8 cellular contexts compared by ENCODE assay signal in the genomic region with DNA sequence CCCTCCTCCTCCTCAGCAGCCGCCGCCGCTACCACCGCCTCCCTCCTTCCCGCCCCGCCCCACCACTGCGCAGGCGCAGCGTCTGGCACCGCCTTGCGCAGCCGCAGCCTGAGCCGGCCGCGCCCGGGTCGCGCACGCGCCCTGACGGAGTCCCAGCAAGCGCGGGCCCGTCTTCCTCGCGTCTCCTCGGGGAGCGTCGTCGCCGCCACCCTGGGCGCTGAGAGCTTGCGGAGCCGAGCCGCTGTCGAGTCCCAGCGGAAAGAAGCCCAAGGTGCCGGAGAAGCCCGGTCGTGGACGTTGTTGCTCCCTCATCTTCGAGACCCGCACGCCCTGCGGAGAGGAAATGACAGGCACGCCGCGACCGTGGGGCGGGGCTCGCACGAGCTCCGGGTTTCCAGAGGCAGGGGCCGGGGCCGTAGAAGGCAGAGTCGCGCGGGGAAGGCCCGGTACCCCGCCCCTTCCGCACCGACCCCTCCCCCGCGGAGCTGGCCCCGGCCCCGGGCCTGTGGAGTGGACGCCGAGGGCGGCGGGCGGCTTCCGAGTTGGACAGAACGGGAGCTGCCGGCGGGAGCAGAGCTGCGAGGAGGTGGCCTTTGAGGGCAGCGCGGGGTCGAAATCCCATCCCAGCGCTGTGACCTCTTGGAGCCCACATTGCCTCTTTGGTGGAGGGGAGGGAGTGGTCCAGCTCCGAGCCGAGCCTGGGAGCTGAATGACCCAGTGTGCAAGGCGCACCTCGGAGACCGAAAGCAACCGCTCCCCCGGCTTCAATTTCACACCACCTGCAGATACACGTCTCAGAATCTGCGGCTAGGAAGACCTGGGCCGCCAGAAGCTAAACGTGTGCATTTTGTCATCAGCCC. TPM values are rescaled to one million over a fixed set of nuclear protein-coding genes. Genes with fewer than 3 reads are reported as not detected.
DNase-seq lines count a peak whose midpoint lies in the region; ATAC-seq lines count a peak whose summit lies in the region.

No MANE protein-coding gene starts in this region.

- peaks cover 17 to 26% of the 10 kb centered on the region in 2 donors for H3K4me1 ChIP-seq in mucosa of rectum (ENCODE audit: control insufficient read depth in 2 of 2, insufficient read depth in 2 of 2, low read length in 2 of 2)

- no peaks in the 10 kb centered on the region for H3K9me3 ChIP-seq in mucosa of rectum (ENCODE audit: control insufficient read depth in 2 of 2, low read length in 2 of 2)

- H3K36me3 ChIP-seq in mucosa of rectum (ENCODE audit: control insufficient read depth in 2 of 2, insufficient read depth in 2 of 2, low read length in 2 of 2): peaks cover 0 to 7% of the 10 kb centered on the region in 2 donors

- H3K27ac ChIP-seq in epithelial cell of prostate (peak overlapping the region; percentile 91), mucosa of rectum (ENCODE audit: low read depth in 2 of 2, low read length in 2 of 2) (peak overlapping the region; percentile 91 to 96)

- no peaks in the 10 kb centered on the region for H3K27me3 ChIP-seq in mucosa of rectum (ENCODE audit: control insufficient read depth in 2 of 2, insufficient read depth in 2 of 2, low read length in 2 of 2)

- H3K4me3 ChIP-seq in Jurkat, Clone E6-1 (ENCODE audit: low read length): peak overlapping the region; percentile 61
- H3K4me3 ChIP-seq in mucosa of rectum (ENCODE audit: low read length in 2 of 2): peak overlapping the region; percentile 88 to 96

- ATAC-seq in GM21619 (IDR thresholded peaks at IDR 0.05; ENCODE audit: unreplicated experiment): peak; percentile 36

- H3K9ac ChIP-seq in mucosa of rectum (ENCODE audit: low read depth in 1 of 2, low read length in 2 of 2): peak overlapping the region; percentile 83 to 93

- DNase-seq in DMS114 treated with DMSO at 0.1 percent for 48 hours (lab: John Stamatoyannopoulos, UW; ENCODE audit: unreplicated experiment): peak; percentile 86
- peak; percentile 84 for DNase-seq in Jurkat, Clone E6-1 (ENCODE audit: low read depth, low spot score)
- peak; percentile 96 for DNase-seq in OCI-M1 (lab: John Stamatoyannopoulos, UW)
- DNase-seq in activated T-cell treated with anti-CD3 and anti-CD28 coated beads for 4 hours: peak; percentile 96
- DNase-seq in epithelial cell of prostate (ENCODE audit: low read depth, low spot score): peak; percentile 58
- DNase-seq in stimulated activated CD8-positive, alpha-beta memory T cell treated with anti-CD3 and anti-CD28 coated beads, Interleukin-4, amount 100 ng/mL, for 24 hours (ENCODE audit: low read depth): peak; percentile 96

RNA-seq across cellular contexts. Expression of gene RAB35, which starts 0.5 kb away (rescaled TPM):
- polyA plus RNA-seq in Jurkat, Clone E6-1 (2012; ENCODE audit: insufficient read depth, insufficient read length): 68.2 TPM

Comparison
In these comparisons a context has a peak if more than half of its experiments do, and no peak if none do; other contexts are left out.
1. Peak in every context shown above with its lines: DNase-seq, ATAC-seq, H3K4me3 ChIP-seq and H3K27ac ChIP-seq.